Comparison of ENCODE assay signal across 3 cellular contexts in genomic region chr11:96376796-96377195, GRCh38.
"Had no signal": no experiment of that assay in that cellular context is flagged by ENCODE, and none has a peak within 500 bp of the region (broad histone marks: within the 10 kb centered on the region; RNA-seq: fewer than 3 reads in every experiment).

No MANE protein-coding gene starts in this region.

- DNase-seq: GDM1, GF-D8 had no signal

- H3K4me3 ChIP-seq: GM12878 had no signal
